Comparison of ENCODE assay signal across 8 cellular contexts in the genomic region with DNA sequence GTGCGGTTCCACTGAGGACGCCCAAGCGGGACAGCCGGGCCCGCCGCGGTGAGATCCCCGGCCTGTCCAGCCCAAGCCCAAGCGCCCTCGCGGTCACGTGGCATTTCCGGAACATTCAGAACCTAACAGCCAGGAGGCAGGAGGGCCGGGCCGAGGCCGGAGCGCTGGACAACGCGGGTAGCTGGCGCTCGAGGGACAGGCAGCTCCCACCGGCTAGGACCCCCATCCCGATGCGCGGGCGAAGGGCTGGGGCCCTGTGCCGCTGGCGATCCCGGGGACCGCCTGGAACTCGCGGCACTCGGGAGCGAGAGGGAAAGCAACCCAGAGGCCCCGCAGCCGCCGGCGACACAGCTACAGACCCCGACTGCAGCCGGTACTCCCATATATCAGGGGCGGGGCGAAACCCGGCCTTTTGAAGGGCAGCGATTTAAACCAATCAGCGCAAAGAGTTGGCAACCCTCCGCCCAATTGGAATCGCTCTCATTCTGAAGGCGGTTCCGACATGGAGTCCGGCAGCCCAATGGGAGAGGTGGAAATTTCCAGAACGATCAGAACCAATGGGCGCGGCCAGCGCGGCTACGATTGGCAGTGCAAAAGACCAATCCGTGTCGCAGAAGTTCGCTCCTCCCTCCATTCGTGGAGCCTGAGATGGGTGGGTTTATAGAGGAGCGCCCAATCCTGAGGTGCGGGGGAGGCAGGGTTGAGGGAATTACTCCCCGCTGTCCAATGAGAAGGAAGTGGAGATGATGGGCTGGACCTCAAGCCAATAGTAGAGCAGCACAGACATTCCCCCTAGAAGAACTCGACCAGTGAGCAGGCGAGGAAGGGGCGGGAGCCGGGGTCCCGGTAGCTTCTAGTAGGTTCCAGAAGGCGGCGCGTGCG. TPM values are rescaled to one million over a fixed set of nuclear protein-coding genes. Genes with fewer than 3 reads are reported as not detected.
A peak's percentile ranks its signal among the peaks of the same experiment; 100 is the strongest.
DNase-seq lines count a peak whose midpoint lies in the region; ATAC-seq and TF ChIP-seq lines count a peak whose summit lies in the region.

A gene (plus strand): TSS at position 849 of the 882 bp plus-strand sequence. CDS start 91 bp downstream, outside the sequence.

- peak; percentile 92 for ATAC-seq in GM19324 (IDR thresholded peaks at IDR 0.05; ENCODE audit: low FRiP score, unreplicated experiment)
- ATAC-seq in HG03469 (IDR thresholded peaks at IDR 0.05; ENCODE audit: unreplicated experiment) = peak; percentile 59

- no peaks in the 10 kb centered on the region for H3K27me3 ChIP-seq in BLaER1 treated with 17β-estradiol and CSF1 and Interleukin-3, amounts not matched to agents 10 nM and 100 nM

- H3K4me3 Mint-ChIP-seq in activated CD4-positive, alpha-beta T cell treated with anti-CD3 and anti-CD28 coated beads, Interleukin-2, amount 10 ng/mL, durations not matched to agents 24 days and 14 days = no peak within 1 kb of the TSS

- H3K36me3 Mint-ChIP-seq in activated CD4-positive, alpha-beta T cell treated with anti-CD3 and anti-CD28 coated beads, Interleukin-2, amount 10 ng/mL, durations not matched to agents 24 days and 14 days (ENCODE audit: low read depth) = peaks cover 23% of the 10 kb centered on the region

- H3K9me3 ChIP-seq in BLaER1 treated with 17β-estradiol and CSF1 and Interleukin-3, amounts not matched to agents 10 nM and 100 nM (replicated peaks in 1 of 11) = no peaks in the 10 kb centered on the region

- H3K27ac ChIP-seq in BLaER1 treated with 17β-estradiol and CSF1 and Interleukin-3, amounts not matched to agents 10 nM and 100 nM = peak within 1 kb of the TSS; percentile 80 to 94 (median 86)
- H3K27ac ChIP-seq in coronary artery = peak within 1 kb of the TSS; percentile 79 to 96

- peak within 1 kb of the TSS; percentile 82 to 99 (median 93) for H3K4me2 ChIP-seq in BLaER1 treated with 17β-estradiol and CSF1 and Interleukin-3, amounts not matched to agents 10 nM and 100 nM

- peaks cover 42 to 47% (median 45%) of the 10 kb centered on the region in 10 experiments for H3K4me1 ChIP-seq in BLaER1 treated with 17β-estradiol and CSF1 and Interleukin-3, amounts not matched to agents 10 nM and 100 nM

- intact Hi-C loops in activated CD4-positive, alpha-beta T cell treated with anti-CD3 and anti-CD28 coated beads, Interleukin-2, amount 10 ng/mL, durations not matched to agents 24 days and 14 days (cut with micrococcal nuclease) = loop anchor here (1.0 to 10.0 kb wide), 5 partner anchors 19 to 1301 kb away; a partner anchor contains a TSS

- H3K27ac Mint-ChIP-seq in activated CD4-positive, alpha-beta T cell treated with anti-CD3 and anti-CD28 coated beads, Interleukin-2, amount 10 ng/mL, durations not matched to agents 24 days and 14 days = peak within 1 kb of the TSS; percentile 98

- DNase-seq in NCI-H526 treated with DMSO at 0.1 percent for 48 hours (lab: John Stamatoyannopoulos, UW) (peak; percentile 100), coronary artery (ENCODE audit: low spot score) (peak; percentile 100), left kidney (ENCODE audit: low read depth, low spot score) (peak; percentile 100)
- peak; percentile 99 for DNase-seq in activated CD4-positive, alpha-beta T cell treated with anti-CD3 and anti-CD28 coated beads, Interleukin-2, amount 10 ng/mL, durations not matched to agents 24 days and 14 days
- DNase-seq in stimulated activated CD4-positive, alpha-beta T cell treated with anti-CD3 and anti-CD28 coated beads, Interleukin-2, amount 100 ng/mL, for 24 hours = peak; percentile 98 to 99

- H3K36me3 ChIP-seq in BLaER1 treated with 17β-estradiol and CSF1 and Interleukin-3, amounts not matched to agents 10 nM and 100 nM = peaks cover 0 to 31% (median 15%) of the 10 kb centered on the region in 11 experiments; a peak in 17 of 22 replicates

- peak within 1 kb of the TSS; percentile 62 to 89 (median 78) for H3K4me3 ChIP-seq in BLaER1 treated with 17β-estradiol and CSF1 and Interleukin-3, amounts not matched to agents 10 nM and 100 nM
- peak within 1 kb of the TSS; percentile 80 for H3K4me3 ChIP-seq in coronary artery

- no peak for TF ChIP-seq CTCF in coronary artery (IDR thresholded peaks at IDR 0.05)

- H3K27me3 Mint-ChIP-seq in activated CD4-positive, alpha-beta T cell treated with anti-CD3 and anti-CD28 coated beads, Interleukin-2, amount 10 ng/mL, durations not matched to agents 24 days and 14 days = peaks cover 4% of the 10 kb centered on the region

- peaks cover 0 to 9% (median 0%) of the 10 kb centered on the region in 11 experiments; a peak in 5 of 22 replicates for H4K20me1 ChIP-seq in BLaER1 treated with 17β-estradiol and CSF1 and Interleukin-3, amounts not matched to agents 10 nM and 100 nM

- peaks cover 31% of the 10 kb centered on the region for H3K4me1 Mint-ChIP-seq in activated CD4-positive, alpha-beta T cell treated with anti-CD3 and anti-CD28 coated beads, Interleukin-2, amount 10 ng/mL, durations not matched to agents 24 days and 14 days

- peak within 1 kb of the TSS; percentile 82 to 96 (median 89) for H3K9ac ChIP-seq in BLaER1 treated with 17β-estradiol and CSF1 and Interleukin-3, amounts not matched to agents 10 nM and 100 nM

- H3K9me3 Mint-ChIP-seq in activated CD4-positive, alpha-beta T cell treated with anti-CD3 and anti-CD28 coated beads, Interleukin-2, amount 10 ng/mL, durations not matched to agents 24 days and 14 days = no peaks in the 10 kb centered on the region

RNA-seq across cellular contexts. Expression of the gene that starts here (rescaled TPM):
- 521 and 535 TPM in 2 replicates for total RNA-seq in activated CD4-positive, alpha-beta T cell treated with anti-CD3 and anti-CD28 coated beads, Interleukin-2, amount 10 ng/mL, durations not matched to agents 24 days and 14 days

Comparison
In these comparisons a context has a peak if more than half of its experiments do, and no peak if none do; other contexts are left out.
1. Peak in every context shown above with its lines: DNase-seq, ATAC-seq, H3K4me3 ChIP-seq and H3K27ac ChIP-seq.